Comparison of ENCODE assay signal across 1 cellular context in the genomic region with DNA sequence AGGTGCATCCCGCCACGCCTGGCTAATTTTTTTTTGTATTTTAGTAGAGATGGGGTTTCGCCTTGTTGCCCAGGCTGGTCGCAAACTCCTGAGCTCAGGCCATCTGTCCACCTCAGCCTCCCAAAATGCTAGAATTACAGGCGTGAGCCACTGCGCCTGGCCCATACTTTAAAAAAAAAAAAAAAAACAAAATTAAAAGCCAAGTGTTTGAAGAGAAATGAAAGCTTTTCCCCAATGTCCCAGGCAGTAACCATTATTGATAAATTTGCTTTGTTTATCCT.
TF ChIP-seq lines count a peak whose summit lies in the region.

No MANE protein-coding gene starts in this region.

TF ChIP-seq in HepG2, 621 proteins besides CTCF, POLR2A, EP300 and RAD21:
- TF ChIP-seq, protein P1, sequence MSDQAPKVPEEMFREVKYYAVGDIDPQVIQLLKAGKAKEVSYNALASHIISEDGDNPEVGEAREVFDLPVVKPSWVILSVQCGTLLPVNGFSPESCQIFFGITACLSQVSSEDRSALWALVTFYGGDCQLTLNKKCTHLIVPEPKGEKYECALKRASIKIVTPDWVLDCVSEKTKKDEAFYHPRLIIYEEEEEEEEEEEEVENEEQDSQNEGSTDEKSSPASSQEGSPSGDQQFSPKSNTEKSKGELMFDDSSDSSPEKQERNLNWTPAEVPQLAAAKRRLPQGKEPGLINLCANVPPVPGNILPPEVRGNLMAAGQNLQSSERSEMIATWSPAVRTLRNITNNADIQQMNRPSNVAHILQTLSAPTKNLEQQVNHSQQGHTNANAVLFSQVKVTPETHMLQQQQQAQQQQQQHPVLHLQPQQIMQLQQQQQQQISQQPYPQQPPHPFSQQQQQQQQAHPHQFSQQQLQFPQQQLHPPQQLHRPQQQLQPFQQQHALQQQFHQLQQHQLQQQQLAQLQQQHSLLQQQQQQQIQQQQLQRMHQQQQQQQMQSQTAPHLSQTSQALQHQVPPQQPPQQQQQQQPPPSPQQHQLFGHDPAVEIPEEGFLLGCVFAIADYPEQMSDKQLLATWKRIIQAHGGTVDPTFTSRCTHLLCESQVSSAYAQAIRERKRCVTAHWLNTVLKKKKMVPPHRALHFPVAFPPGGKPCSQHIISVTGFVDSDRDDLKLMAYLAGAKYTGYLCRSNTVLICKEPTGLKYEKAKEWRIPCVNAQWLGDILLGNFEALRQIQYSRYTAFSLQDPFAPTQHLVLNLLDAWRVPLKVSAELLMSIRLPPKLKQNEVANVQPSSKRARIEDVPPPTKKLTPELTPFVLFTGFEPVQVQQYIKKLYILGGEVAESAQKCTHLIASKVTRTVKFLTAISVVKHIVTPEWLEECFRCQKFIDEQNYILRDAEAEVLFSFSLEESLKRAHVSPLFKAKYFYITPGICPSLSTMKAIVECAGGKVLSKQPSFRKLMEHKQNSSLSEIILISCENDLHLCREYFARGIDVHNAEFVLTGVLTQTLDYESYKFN (CRISPR knock-in tag; conservative IDR thresholded peaks at IDR 0.05) = no peak
- no peak for TF ChIP-seq AGO1 (IDR thresholded peaks at IDR 0.05; ENCODE audit: low read depth, low read length, poor library complexity, severe bottlenecking)
